Comparison of ENCODE assay signal across 10 cellular contexts in the genomic region with DNA sequence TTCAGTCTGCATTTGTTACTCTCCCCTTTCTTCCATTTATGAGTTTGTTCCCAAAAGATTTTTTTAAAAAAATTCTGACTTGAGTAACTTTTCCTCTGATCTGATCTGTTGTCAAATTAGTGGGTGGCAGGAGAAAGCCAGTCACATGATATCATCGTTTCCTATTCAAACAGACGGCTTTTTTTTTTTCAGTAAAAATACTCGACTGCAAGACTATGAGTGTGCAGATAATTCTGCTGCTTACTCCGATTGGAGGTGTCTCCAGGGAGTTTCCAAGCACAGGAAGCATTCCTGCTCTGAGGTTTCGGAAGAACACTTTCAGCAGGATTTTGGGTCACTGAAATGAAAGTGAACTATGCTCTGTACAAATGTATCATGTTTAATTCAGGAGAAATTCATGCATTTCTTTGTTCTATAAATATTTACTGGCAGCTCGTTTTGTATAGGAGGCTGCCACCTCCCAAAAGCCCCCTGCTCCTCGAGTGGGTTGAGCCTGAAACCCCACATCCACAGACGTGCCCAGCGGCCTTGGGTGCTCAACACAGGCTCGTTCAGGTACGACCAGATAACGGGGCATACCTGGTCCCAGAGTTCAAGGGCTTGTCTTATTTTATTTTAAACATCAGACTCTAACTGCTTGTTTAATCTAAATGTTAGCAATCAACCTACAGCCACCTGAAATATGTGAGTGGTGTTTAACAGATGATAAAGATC.
DNase-seq lines count a peak whose midpoint lies in the region; FAIRE-seq and TF ChIP-seq lines count a peak whose summit lies in the region.
"Had no signal": no experiment of that assay in that cellular context is flagged by ENCODE, and none has a peak within 500 bp of the region (broad histone marks: within the 10 kb centered on the region; RNA-seq: fewer than 3 reads in every experiment).

No MANE protein-coding gene starts in this region.

- DNase-seq in NCI-H1417 (lab: John Stamatoyannopoulos, UW), result peak; percentile 16 to 97 (median 86)
- DNase-seq in bronchial epithelial cell (ENCODE audit: low read depth), result peak; percentile 82
- DNase-seq in coronary artery (ENCODE audit: low spot score), result no peak
- no peak for DNase-seq in CD4-positive, alpha-beta memory T cell
- no peak for DNase-seq in MV-4-11 (lab: John Stamatoyannopoulos, UW)
- no peak for DNase-seq in anterior cingulate cortex (lab: John Stamatoyannopoulos, UW)
- DNase-seq: DMS79, midbrain had no signal

- no peak overlapping the region for H3K27ac Mint-ChIP-seq in CD4-positive, alpha-beta memory T cell

- no peak for TF ChIP-seq CTCF in bronchial epithelial cell (IDR thresholded peaks at IDR 0.05; ENCODE audit: insufficient read depth, low read length, severe bottlenecking)
- TF ChIP-seq CTCF in coronary artery (IDR thresholded peaks at IDR 0.05), result no peak

- H3K4me1 Mint-ChIP-seq in CD4-positive, alpha-beta memory T cell, result peaks cover 0 to 9% (median 3%) of the 10 kb centered on the region in 4 donors

- H4K20me1 ChIP-seq in BLaER1 treated with 17β-estradiol and CSF1 and Interleukin-3, amounts not matched to agents 10 nM and 100 nM, result no peaks in the 10 kb centered on the region

- no peaks in the 10 kb centered on the region for H3K9me3 ChIP-seq in BLaER1 treated with 17β-estradiol and CSF1 and Interleukin-3, amounts not matched to agents 10 nM and 100 nM (replicated peaks in 1 of 11)
- H3K9me3 ChIP-seq in mesodermal cell (ENCODE audit: control insufficient read depth, low read length), result no peaks in the 10 kb centered on the region
- no peaks in the 10 kb centered on the region for H3K9me3 ChIP-seq in CD4-positive, alpha-beta memory T cell (ENCODE audit: control insufficient read depth in 1 of 2, low read length in 2 of 2)

- peaks cover 9 to 28% (median 17%) of the 10 kb centered on the region in 10 experiments; a peak in 19 of 20 replicates for H3K4me1 ChIP-seq in BLaER1 treated with 17β-estradiol and CSF1 and Interleukin-3, amounts not matched to agents 10 nM and 100 nM
- peaks cover 28% of the 10 kb centered on the region for H3K4me1 ChIP-seq in mesodermal cell (ENCODE audit: control insufficient read depth, insufficient read depth, low read length, poor library complexity, severe bottlenecking)
- H3K4me1 ChIP-seq in CD4-positive, alpha-beta memory T cell (ENCODE audit: insufficient read depth, low read length), result no peaks in the 10 kb centered on the region

- H3K4me3 ChIP-seq in BLaER1 treated with 17β-estradiol and CSF1 and Interleukin-3, amounts not matched to agents 10 nM and 100 nM, result no peak overlapping the region
- peak overlapping the region; percentile 26 for H3K4me3 ChIP-seq in bronchial epithelial cell (ENCODE audit: low read depth, low read length)
- H3K4me3 ChIP-seq in mesodermal cell (ENCODE audit: extremely low read depth, insufficient read depth, low read length, poor library complexity, severe bottlenecking), result no peak overlapping the region
- no peak overlapping the region for H3K4me3 ChIP-seq in coronary artery
- no peak overlapping the region for H3K4me3 ChIP-seq in CD4-positive, alpha-beta memory T cell (ENCODE audit: low read length in 2 of 2)

- H3K9me3 Mint-ChIP-seq in CD4-positive, alpha-beta memory T cell, result no peaks in the 10 kb centered on the region

- H3K36me3 ChIP-seq in BLaER1 treated with 17β-estradiol and CSF1 and Interleukin-3, amounts not matched to agents 10 nM and 100 nM, result no peaks in the 10 kb centered on the region
- H3K36me3 ChIP-seq in bronchial epithelial cell (ENCODE audit: control insufficient read depth, insufficient read depth, low read length) (no peaks in the 10 kb centered on the region), mesodermal cell (ENCODE audit: control insufficient read depth, insufficient read depth, low read length) (no peaks in the 10 kb centered on the region)
- H3K36me3 ChIP-seq in CD4-positive, alpha-beta memory T cell (ENCODE audit: insufficient read depth, low read length), result no peaks in the 10 kb centered on the region

- no peak for FAIRE-seq in bronchial epithelial cell (lab: Jason Lieb, UNC)

- no peak overlapping the region for H3K27ac ChIP-seq in BLaER1 treated with 17β-estradiol and CSF1 and Interleukin-3, amounts not matched to agents 10 nM and 100 nM
- peak overlapping the region; percentile 0 for H3K27ac ChIP-seq in mesodermal cell (ENCODE audit: low read depth, low read length, severe bottlenecking)
- H3K27ac ChIP-seq in coronary artery, result no peak overlapping the region
- no peak overlapping the region for H3K27ac ChIP-seq in CD4-positive, alpha-beta memory T cell (ENCODE audit: low read depth, low read length)

- peak overlapping the region in 1 of 8 donors; percentile 13 for H3K4me3 Mint-ChIP-seq in CD4-positive, alpha-beta memory T cell

- no peaks in the 10 kb centered on the region for H3K27me3 ChIP-seq in BLaER1 treated with 17β-estradiol and CSF1 and Interleukin-3, amounts not matched to agents 10 nM and 100 nM
- H3K27me3 ChIP-seq in bronchial epithelial cell (ENCODE audit: control insufficient read depth, insufficient read depth, low read length), result no peaks in the 10 kb centered on the region
- H3K27me3 ChIP-seq in CD4-positive, alpha-beta memory T cell (ENCODE audit: insufficient read depth, low read length), result peaks cover 4% of the 10 kb centered on the region

- intact Hi-C loops in CD4-positive, alpha-beta memory T cell (cut with micrococcal nuclease), result no loop called here

- CTCF ChIA-PET in CD4-positive, alpha-beta memory T cell (lab: Charles Lee; ENCODE audit: partially characterized antibody), result interaction anchor here (0.7 to 1.2 kb wide), 2 partner anchors 222 to 282 kb away, joined by 3 read pairs; no protein-coding TSS in a partner anchor

- 69% methylated on average over 5 to 7 of the region's 12 CpGs for WGBS in mesodermal cell (ENCODE audit: insufficient coverage in 2 of 2), 2 experiments

- no peak overlapping the region for H3K9ac ChIP-seq in BLaER1 treated with 17β-estradiol and CSF1 and Interleukin-3, amounts not matched to agents 10 nM and 100 nM

- POLR2A ChIA-PET in CD4-positive, alpha-beta memory T cell (lab: Charles Lee; ENCODE audit: partially characterized antibody), result no interaction called here

- no peaks in the 10 kb centered on the region for H3K36me3 Mint-ChIP-seq in CD4-positive, alpha-beta memory T cell

- H3K4me2 ChIP-seq in BLaER1 treated with 17β-estradiol and CSF1 and Interleukin-3, amounts not matched to agents 10 nM and 100 nM, result peak overlapping the region; percentile 9 to 70 (median 52); a peak in 20 of 22 replicates

- H3K27me3 Mint-ChIP-seq in CD4-positive, alpha-beta memory T cell, result peaks cover 25 to 44% of the 10 kb centered on the region in 2 donors

Comparison
In these comparisons a context has a peak if more than half of its experiments do, and no peak if none do; other contexts are left out.
1. DNase-seq: peak in NCI-H1417 (3 of 3) and bronchial epithelial cell (single experiment); none in coronary artery (single experiment), CD4-positive, alpha-beta memory T cell (0 of 5), MV-4-11 (single experiment) and anterior cingulate cortex (0 of 58).